Comparison of ENCODE assay signal across 23 cellular contexts in genomic region chr6:101818056-101818455, GRCh38.
DNase-seq lines count a peak whose midpoint lies in the region; ATAC-seq lines count a peak whose summit lies in the region.
"Had no signal": no experiment of that assay in that cellular context is flagged by ENCODE, and none has a peak within 500 bp of the region (broad histone marks: within the 10 kb centered on the region; RNA-seq: fewer than 3 reads in every experiment).

No MANE protein-coding gene starts in this region.

- DNase-seq in NCI-H748 (lab: John Stamatoyannopoulos, UW; ENCODE audit: unreplicated experiment) (peak; percentile 32), NCI-H748 treated with DMSO at 0.1 percent for 48 hours (lab: John Stamatoyannopoulos, UW) (no peak), NCI-H69 (lab: John Stamatoyannopoulos, UW) (peak; percentile 34), inferior parietal cortex (ENCODE audit: extremely low spot score) (peak; percentile 7), substantia nigra (lab: John Stamatoyannopoulos, UW) (no peak)
- DNase-seq: activated CD4-positive, alpha-beta T cell treated with anti-CD3 and anti-CD28 coated beads for 4 hours; activated CD8-positive, alpha-beta memory T cell treated with anti-CD3 and anti-CD28 coated beads for 24 hours; activated T-cell treated with anti-CD3 and anti-CD28 coated beads, Interleukin-2, amount 50 U/mL, for 1 hour; CD4-positive, alpha-beta T cell; DMS 273 treated with DMSO at 0.1 percent for 48 hours; effector memory CD4-positive, alpha-beta T cell; esophagus squamous epithelium; GDM1; GOT3; lower lobe of right lung; mucosa of descending colon; nephron progenitor cell; sigmoid colon; stimulated activated naive CD8-positive, alpha-beta T cell treated with anti-CD3 and anti-CD28 coated beads, Interleukin-15, Interleukin-2, amounts not matched to agents 100 U/mL and 50 U/mL, for 24 hours had no signal

- ATAC-seq in GM21381 (IDR thresholded peaks at IDR 0.05; ENCODE audit: unreplicated experiment) (no peak), HG03175 (IDR thresholded peaks at IDR 0.05; ENCODE audit: unreplicated experiment) (no peak)
- ATAC-seq: lower lobe of right lung; mucosa of descending colon; SK-N-SH treated with all-trans-retinoic acid at 6 μM for 48 hours; stimulated activated naive CD8-positive, alpha-beta T cell treated with anti-CD3 and anti-CD28 coated beads, Interleukin-15, Interleukin-2, amounts not matched to agents 100 U/mL and 50 U/mL, for 24 hours had no signal

- H3K27ac ChIP-seq in substantia nigra (ENCODE audit: low read depth, low read length, poor library complexity, severe bottlenecking) = no peak overlapping the region
- H3K27ac ChIP-seq: breast epithelium, esophagus squamous epithelium, lower lobe of right lung, sigmoid colon had no signal

Comparison
In these comparisons a context has a peak if more than half of its experiments do, and no peak if none do; other contexts are left out.
1. DNase-seq: peak in NCI-H748 (single experiment), NCI-H69 (single experiment) and inferior parietal cortex (single experiment); none in NCI-H748 treated with DMSO at 0.1 percent for 48 hours (single experiment) and substantia nigra (0 of 49).